ENCODE assay signal across 2 cellular contexts in the genomic region with DNA sequence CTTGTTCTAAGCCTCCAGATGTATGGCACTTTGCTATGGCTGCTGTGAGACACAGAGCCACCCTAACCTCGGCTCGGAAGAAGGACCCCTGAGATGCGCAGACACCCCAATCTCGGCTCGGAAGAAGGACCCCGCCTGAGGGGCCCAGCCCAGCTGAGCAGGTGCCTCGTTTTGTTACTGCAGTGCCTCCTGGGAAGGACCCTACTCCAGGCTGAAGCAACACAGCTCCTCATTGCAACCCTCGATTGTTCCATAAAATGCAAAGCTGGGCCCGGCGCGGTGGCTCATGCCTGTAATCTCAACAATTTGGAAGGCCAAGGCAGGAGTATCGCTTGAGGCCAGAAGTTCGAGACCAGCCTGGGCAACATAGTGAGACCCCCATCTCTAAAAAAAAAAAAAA.
TF ChIP-seq lines count a peak whose summit lies in the region.

No MANE protein-coding gene starts in this region.

TF ChIP-seq in WTC11, 78 proteins besides CTCF, POLR2A, EP300 and RAD21 (continued from another document):
- TF ChIP-seq, protein P1, sequence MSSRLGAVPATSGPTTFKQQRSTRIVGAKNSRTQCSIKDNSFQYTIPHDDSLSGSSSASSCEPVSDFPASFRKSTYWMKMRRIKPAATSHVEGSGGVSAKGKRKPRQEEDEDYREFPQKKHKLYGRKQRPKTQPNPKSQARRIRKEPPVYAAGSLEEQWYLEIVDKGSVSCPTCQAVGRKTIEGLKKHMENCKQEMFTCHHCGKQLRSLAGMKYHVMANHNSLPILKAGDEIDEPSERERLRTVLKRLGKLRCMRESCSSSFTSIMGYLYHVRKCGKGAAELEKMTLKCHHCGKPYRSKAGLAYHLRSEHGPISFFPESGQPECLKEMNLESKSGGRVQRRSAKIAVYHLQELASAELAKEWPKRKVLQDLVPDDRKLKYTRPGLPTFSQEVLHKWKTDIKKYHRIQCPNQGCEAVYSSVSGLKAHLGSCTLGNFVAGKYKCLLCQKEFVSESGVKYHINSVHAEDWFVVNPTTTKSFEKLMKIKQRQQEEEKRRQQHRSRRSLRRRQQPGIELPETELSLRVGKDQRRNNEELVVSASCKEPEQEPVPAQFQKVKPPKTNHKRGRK (CRISPR knock-in tag; IDR thresholded peaks at IDR 0.05; ENCODE audit: borderline replicate concordance): no peak
- TF ChIP-seq ZNF121 (CRISPR knock-in tag; IDR thresholded peaks at IDR 0.05): 0 out of 2 replicates have a peak, but pooled peaks have one; percentile 20

TF ChIP-seq in HepG2, 621 proteins besides CTCF, POLR2A, EP300 and RAD21 (continued from another document):
- TF ChIP-seq, protein P2, sequence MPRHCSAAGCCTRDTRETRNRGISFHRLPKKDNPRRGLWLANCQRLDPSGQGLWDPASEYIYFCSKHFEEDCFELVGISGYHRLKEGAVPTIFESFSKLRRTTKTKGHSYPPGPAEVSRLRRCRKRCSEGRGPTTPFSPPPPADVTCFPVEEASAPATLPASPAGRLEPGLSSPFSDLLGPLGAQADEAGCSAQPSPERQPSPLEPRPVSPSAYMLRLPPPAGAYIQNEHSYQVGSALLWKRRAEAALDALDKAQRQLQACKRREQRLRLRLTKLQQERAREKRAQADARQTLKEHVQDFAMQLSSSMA (CRISPR knock-in tag; IDR thresholded peaks at IDR 0.05): no peak
- TF ChIP-seq ZNF672 (CRISPR knock-in tag; IDR thresholded peaks at IDR 0.05): no peak
TF ChIP-seq in HepG2: peak in this region for 0.
